1 cellular context compared by ENCODE assay signal in the genomic region with DNA sequence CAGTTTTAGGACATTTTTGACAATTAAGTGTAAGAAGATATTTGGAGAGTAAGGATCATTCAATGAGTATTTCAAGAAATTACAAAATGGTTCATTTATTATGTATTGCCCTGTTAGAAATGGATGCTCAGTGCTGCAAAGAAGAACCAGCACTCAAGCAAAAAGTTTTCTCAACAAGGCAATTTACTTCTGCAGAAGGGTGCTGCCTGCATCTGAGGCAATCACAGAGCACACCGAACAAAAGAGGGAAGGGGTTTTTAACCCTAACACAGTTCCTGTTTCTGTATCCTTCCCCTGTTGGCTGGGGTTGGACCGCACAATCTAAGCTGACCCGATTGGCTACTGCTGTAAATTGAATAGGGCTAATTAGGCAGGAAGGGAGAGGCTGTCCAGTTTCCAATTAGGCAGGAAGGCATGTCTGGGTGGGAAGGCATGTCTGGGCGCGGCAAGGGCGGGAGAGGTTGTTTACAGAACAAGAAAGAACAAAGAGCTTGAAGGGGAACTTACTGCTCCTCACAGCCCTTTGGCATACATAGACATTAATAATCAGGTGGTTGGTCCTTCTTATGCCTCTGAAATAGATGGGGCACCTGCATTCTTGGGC.
A peak's percentile ranks its signal among the peaks of the same experiment; 100 is the strongest.
TF ChIP-seq lines count a peak whose summit lies in the region.

No MANE protein-coding gene starts in this region.

TF ChIP-seq in K562, 482 proteins besides CTCF, POLR2A, EP300 and RAD21 (continued from another document):
- TF ChIP-seq, protein P1, sequence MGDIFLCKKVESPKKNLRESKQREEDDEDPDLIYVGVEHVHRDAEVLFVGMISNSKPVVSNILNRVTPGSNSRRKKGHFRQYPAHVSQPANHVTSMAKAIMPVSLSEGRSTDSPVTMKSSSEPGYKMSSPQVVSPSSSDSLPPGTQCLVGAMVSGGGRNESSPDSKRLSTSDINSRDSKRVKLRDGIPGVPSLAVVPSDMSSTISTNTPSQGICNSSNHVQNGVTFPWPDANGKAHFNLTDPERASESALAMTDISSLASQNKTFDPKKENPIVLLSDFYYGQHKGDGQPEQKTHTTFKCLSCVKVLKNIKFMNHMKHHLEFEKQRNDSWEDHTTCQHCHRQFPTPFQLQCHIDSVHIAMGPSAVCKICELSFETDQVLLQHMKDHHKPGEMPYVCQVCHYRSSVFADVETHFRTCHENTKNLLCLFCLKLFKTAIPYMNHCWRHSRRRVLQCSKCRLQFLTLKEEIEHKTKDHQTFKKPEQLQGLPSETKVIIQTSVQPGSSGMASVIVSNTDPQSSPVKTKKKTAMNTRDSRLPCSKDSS (IDR thresholded peaks at IDR 0.05; ENCODE audit: low read depth, partially characterized antibody) = peak; percentile 81
- TF ChIP-seq TRIM24 (IDR thresholded peaks at IDR 0.05) = peak in 1 of 2 experiments; percentile 40; a peak in 1 of 4 replicates
- TF ChIP-seq SPI1 (IDR thresholded peaks at IDR 0.05; ENCODE audit: borderline replicate concordance, low read depth, low read length) = peak; percentile 9; the same call in 1 of the 2 replicates
- TF ChIP-seq HDGF (IDR thresholded peaks at IDR 0.05) = no peak
- TF ChIP-seq TRIM28 (IDR thresholded peaks at IDR 0.05) = peak; percentile 71; the same call in 1 of the 2 replicates
- peak; percentile 71 for TF ChIP-seq ZFP36 (IDR thresholded peaks at IDR 0.05; ENCODE audit: low read depth, low read length, partially characterized antibody)
